In the genomic region with DNA sequence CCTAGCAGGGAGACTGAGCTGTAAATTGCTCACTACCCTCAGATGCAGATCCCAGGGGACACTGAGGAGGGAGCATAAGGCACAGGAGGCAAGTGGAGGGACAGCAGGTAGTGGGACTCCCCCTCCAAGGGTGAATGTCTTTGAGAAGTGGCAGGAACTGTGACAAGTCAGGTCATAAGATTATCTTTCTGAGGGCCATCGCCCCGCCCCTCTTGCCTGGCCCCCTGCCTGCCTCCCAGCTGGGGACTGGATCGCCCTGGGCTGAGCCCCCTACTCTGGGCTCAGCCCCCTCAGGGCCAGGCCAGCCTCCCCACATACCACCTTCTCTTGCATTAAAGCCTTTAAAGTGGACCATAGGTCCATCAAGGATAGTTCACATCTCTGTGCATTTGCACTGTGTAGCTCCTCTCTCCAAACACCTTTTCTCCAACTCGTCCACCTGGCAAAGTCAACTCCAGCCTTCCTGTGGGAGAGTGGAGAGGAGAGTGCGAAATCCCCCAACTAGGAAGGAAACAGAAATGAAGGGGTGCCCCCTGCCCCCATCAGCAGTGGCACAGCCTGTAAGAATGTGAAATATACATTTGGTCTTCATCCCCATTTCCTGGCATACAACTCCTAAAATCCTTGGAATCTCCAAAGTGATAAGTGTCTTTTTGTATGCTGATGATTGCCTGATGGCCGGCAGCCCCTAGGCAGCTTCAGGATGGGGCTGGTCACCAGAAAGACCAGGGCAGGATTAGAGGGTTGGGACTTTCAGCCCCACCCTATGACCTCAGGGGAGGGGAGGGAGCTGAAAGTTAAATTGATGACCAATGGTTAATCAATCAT, we compare ENCODE assay signal across 15 cellular contexts.
A peak's percentile ranks its signal among the peaks of the same experiment; 100 is the strongest.
DNase-seq lines count a peak whose midpoint lies in the region; ATAC-seq lines count a peak whose summit lies in the region.
"Had no signal": no experiment of that assay in that cellular context is flagged by ENCODE, and none has a peak within 500 bp of the region (broad histone marks: within the 10 kb centered on the region; RNA-seq: fewer than 3 reads in every experiment).

No MANE protein-coding gene starts in this region.

- H3K9ac ChIP-seq in iPS-15b (ENCODE audit: low read depth, low read length) = peak overlapping the region; percentile 58
- H3K9ac ChIP-seq in rectal smooth muscle tissue (ENCODE audit: low read length) = no peak overlapping the region

- no peak for ATAC-seq in HG02852 (IDR thresholded peaks at IDR 0.05; ENCODE audit: unreplicated experiment)

- H3K27me3 ChIP-seq in iPS-15b (ENCODE audit: control insufficient read depth, insufficient read depth, low read length) (no peaks in the 10 kb centered on the region), rectal smooth muscle tissue (ENCODE audit: control insufficient read depth, insufficient read depth, low read length) (no peaks in the 10 kb centered on the region)
- no peaks in the 10 kb centered on the region for H3K27me3 ChIP-seq in effector memory CD4-positive, alpha-beta T cell (replicated peaks; ENCODE audit: control insufficient read depth, insufficient read depth, low read length, poor library complexity, severe bottlenecking)
- H3K27me3 ChIP-seq: pancreas, stomach, vagina had no signal

- in situ Hi-C loops in KBM-7 (cut with MboI; ENCODE audit: low pct_unique_long_range_greater_than_20kb, low sequenced_read_pairs) = no loop called here

- H3K4me1 ChIP-seq in iPS-15b (ENCODE audit: control insufficient read depth, insufficient read depth, low read length) = peaks cover 49% of the 10 kb centered on the region
- peaks cover 25% of the 10 kb centered on the region for H3K4me1 ChIP-seq in rectal smooth muscle tissue (ENCODE audit: control insufficient read depth, insufficient read depth, low read length)
- H3K4me1 ChIP-seq in effector memory CD4-positive, alpha-beta T cell (ENCODE audit: control insufficient read depth, insufficient read depth, low read length, poor library complexity, severe bottlenecking) = no peaks in the 10 kb centered on the region
- H3K4me1 ChIP-seq: lower lobe of right lung, pancreas had no signal

- H3K9me3 ChIP-seq in iPS-15b (ENCODE audit: control insufficient read depth, insufficient read depth, low read length) = no peaks in the 10 kb centered on the region
- no peaks in the 10 kb centered on the region for H3K9me3 ChIP-seq in effector memory CD4-positive, alpha-beta T cell (ENCODE audit: control insufficient read depth, low read length)
- H3K9me3 ChIP-seq: lower lobe of right lung, pancreas, stomach, vagina had no signal

- H3K36me3 ChIP-seq in iPS-15b (ENCODE audit: control insufficient read depth, insufficient read depth, low read length) = peaks cover 4% of the 10 kb centered on the region
- no peaks in the 10 kb centered on the region for H3K36me3 ChIP-seq in rectal smooth muscle tissue (ENCODE audit: control insufficient read depth, insufficient read depth, low read length)
- H3K36me3 ChIP-seq in effector memory CD4-positive, alpha-beta T cell (ENCODE audit: control insufficient read depth, insufficient read depth, low read length) = no peaks in the 10 kb centered on the region
- H3K36me3 ChIP-seq: lower lobe of right lung, pancreas, stomach, vagina had no signal

- H3K27ac ChIP-seq in rectal smooth muscle tissue (ENCODE audit: low read depth, low read length) = peak overlapping the region; percentile 68
- no peak overlapping the region for H3K27ac ChIP-seq in effector memory CD4-positive, alpha-beta T cell (ENCODE audit: insufficient read depth, low read length, poor library complexity, severe bottlenecking)
- H3K27ac ChIP-seq: lower lobe of right lung, pancreas, vagina, VCaP had no signal

- DNase-seq in ELF-1 (ENCODE audit: low read depth, low spot score) (peak; percentile 84), NCI-H69 (lab: John Stamatoyannopoulos, UW) (peak; percentile 25), KBM-7 (no peak), NCI-H226 (no peak)
- no peak for DNase-seq in effector memory CD4-positive, alpha-beta T cell
- DNase-seq: NCI-H524 treated with DMSO at 0.1 percent for 48 hours, SIG-M5 had no signal

- peak overlapping the region; percentile 45 for H3K4me3 ChIP-seq in iPS-15b (ENCODE audit: low read depth, low read length)
- no peak overlapping the region for H3K4me3 ChIP-seq in rectal smooth muscle tissue (ENCODE audit: low read length)
- no peak overlapping the region for H3K4me3 ChIP-seq in effector memory CD4-positive, alpha-beta T cell (ENCODE audit: insufficient read depth, low read depth, low read length, poor library complexity, severe bottlenecking)
- H3K4me3 ChIP-seq: lower lobe of right lung, pancreas, stomach, vagina had no signal

Comparison
In these comparisons a context has a peak if more than half of its experiments do, and no peak if none do; other contexts are left out.
1. DNase-seq: peak in ELF-1 (single experiment) and NCI-H69 (single experiment); none in KBM-7 (single experiment), effector memory CD4-positive, alpha-beta T cell (0 of 3) and NCI-H226 (single experiment).